In the genomic region with DNA sequence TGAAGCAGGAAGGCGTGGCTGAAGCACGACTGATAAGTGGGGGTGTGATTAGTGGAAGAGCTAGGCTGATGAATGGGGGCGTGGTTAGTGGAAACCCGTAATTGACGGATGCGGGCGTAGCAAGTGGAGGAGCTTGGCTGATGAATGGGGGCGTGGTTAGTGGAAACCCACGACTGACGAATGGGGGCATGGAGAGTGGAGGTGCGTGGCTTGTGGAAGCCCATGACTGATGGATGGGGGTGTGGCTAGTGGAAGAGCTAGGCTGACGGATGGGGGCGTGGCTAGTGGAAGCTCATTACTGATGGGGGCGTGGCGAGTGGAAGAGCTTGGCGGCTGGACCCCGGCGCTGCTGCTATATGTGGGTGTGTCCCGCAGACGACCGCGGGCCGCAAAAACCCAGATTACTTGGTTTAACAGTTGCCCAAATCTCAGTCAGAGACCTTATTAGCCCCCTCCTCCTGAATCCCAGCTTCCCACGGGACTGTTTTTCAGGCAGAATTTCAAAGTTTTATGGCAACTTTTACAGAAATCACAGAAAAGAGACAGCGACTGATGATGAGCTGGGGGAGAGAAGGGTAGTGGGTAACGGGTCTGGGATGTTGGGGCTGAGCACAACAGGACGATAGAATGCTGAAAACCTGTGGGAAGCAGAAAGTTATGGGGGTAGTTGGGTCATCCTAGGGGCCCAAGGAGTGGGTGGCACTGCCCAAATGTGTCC, we compare ENCODE assay signal across 8 cellular contexts. TPM values are rescaled to one million over a fixed set of nuclear protein-coding genes. Genes with fewer than 3 reads are reported as not detected.
DNase-seq lines count a peak whose midpoint lies in the region; ATAC-seq lines count a peak whose summit lies in the region.

No MANE protein-coding gene starts in this region.

- no peak overlapping the region for H3K9ac ChIP-seq in HUES48 (ENCODE audit: low read depth, low read length)

- peak; percentile 99 for DNase-seq in DMS 273 (lab: John Stamatoyannopoulos, UW; ENCODE audit: unreplicated experiment)
- peak; percentile 95 for DNase-seq in NOMO-1 treated with dmso at 0.1 percent for 144 hours (lab: John Stamatoyannopoulos, UW; ENCODE audit: unreplicated experiment)
- peak; percentile 58 to 75 (median 64) for DNase-seq in activated CD8-positive, alpha-beta memory T cell treated with anti-CD3 and anti-CD28 coated beads for 48 hours (ENCODE audit: low read depth in 2 of 3, low spot score in 2 of 3)
- DNase-seq in epidermal melanocyte (ENCODE audit: insufficient read length, low spot score) = peak; percentile 89
- DNase-seq in stimulated activated CD8-positive, alpha-beta memory T cell treated with anti-CD3 and anti-CD28 coated beads, Interleukin-2, amount 100 ng/mL, for 1 hour (ENCODE audit: low read depth in 2 of 2) = peak; percentile 20 to 65

- H3K9me3 ChIP-seq in HUES48 (ENCODE audit: control insufficient read depth, insufficient read depth, low read length) = no peaks in the 10 kb centered on the region
- no peaks in the 10 kb centered on the region for H3K9me3 ChIP-seq in mesodermal cell (ENCODE audit: control insufficient read depth, low read length)

- ATAC-seq in GM18519 (IDR thresholded peaks at IDR 0.05; ENCODE audit: low FRiP score, unreplicated experiment) = no peak

- peaks cover 47% of the 10 kb centered on the region for H3K27me3 ChIP-seq in HUES48 (ENCODE audit: control insufficient read depth, insufficient read depth, low read length)

- WGBS in mesodermal cell (ENCODE audit: insufficient coverage in 2 of 2), 2 experiments = 4 to 6% methylated on average over 19 to 21 of the region's 27 CpGs

- H3K36me3 ChIP-seq in HUES48 (ENCODE audit: control insufficient read depth, insufficient read depth, low read length) = no peaks in the 10 kb centered on the region
- H3K36me3 ChIP-seq in mesodermal cell (ENCODE audit: control insufficient read depth, insufficient read depth, low read length) = no peaks in the 10 kb centered on the region

- H3K4me1 ChIP-seq in HUES48 (ENCODE audit: control insufficient read depth, insufficient read depth, low read length) = peaks cover 10% of the 10 kb centered on the region
- peaks cover 19% of the 10 kb centered on the region for H3K4me1 ChIP-seq in mesodermal cell (ENCODE audit: control insufficient read depth, insufficient read depth, low read length, poor library complexity, severe bottlenecking)

- H3K27ac ChIP-seq in HUES48 (ENCODE audit: low read depth, low read length) (peak overlapping the region; percentile 78), mesodermal cell (ENCODE audit: low read depth, low read length, severe bottlenecking) (peak overlapping the region; percentile 51)

- H3K4me3 ChIP-seq in HUES48 (ENCODE audit: low read depth, low read length) (peak overlapping the region; percentile 57), mesodermal cell (ENCODE audit: extremely low read depth, insufficient read depth, low read length, poor library complexity, severe bottlenecking) (no peak overlapping the region)

RNA-seq across cellular contexts. Expression of a gene that starts 9.0 kb away (rescaled TPM):
- 114 TPM for polyA plus RNA-seq in mesodermal cell (2013, experiment 1 of 2)
- polyA plus RNA-seq in mesodermal cell (2013, experiment 2 of 2) = 97.4 TPM

RNA-seq across cellular contexts. Expression of a gene that starts 43.4 kb away (rescaled TPM):
- 2.1 TPM for polyA plus RNA-seq in mesodermal cell (2013, experiment 1 of 2)
- 2.6 TPM for polyA plus RNA-seq in mesodermal cell (2013, experiment 2 of 2)

RNA-seq across cellular contexts. Expression of a gene that starts 55.7 kb away (rescaled TPM):
- polyA plus RNA-seq in mesodermal cell (2013, experiment 1 of 2) = 18.3 TPM
- 12.5 TPM for polyA plus RNA-seq in mesodermal cell (2013, experiment 2 of 2)

Comparison
In these comparisons a context has a peak if more than half of its experiments do, and no peak if none do; other contexts are left out.
1. DNase-seq: peak in every context shown above with its lines; median percentile 99 in DMS 273; 95 in NOMO-1 treated with dmso at 0.1 percent for 144 hours; 89 in epidermal melanocyte; 64 in activated CD8-positive, alpha-beta memory T cell treated with anti-CD3 and anti-CD28 coated beads for 48 hours; 42 in stimulated activated CD8-positive, alpha-beta memory T cell treated with anti-CD3 and anti-CD28 coated beads, Interleukin-2, amount 100 ng/mL, for 1 hour.